2 cellular contexts compared by ENCODE assay signal in the genomic region with DNA sequence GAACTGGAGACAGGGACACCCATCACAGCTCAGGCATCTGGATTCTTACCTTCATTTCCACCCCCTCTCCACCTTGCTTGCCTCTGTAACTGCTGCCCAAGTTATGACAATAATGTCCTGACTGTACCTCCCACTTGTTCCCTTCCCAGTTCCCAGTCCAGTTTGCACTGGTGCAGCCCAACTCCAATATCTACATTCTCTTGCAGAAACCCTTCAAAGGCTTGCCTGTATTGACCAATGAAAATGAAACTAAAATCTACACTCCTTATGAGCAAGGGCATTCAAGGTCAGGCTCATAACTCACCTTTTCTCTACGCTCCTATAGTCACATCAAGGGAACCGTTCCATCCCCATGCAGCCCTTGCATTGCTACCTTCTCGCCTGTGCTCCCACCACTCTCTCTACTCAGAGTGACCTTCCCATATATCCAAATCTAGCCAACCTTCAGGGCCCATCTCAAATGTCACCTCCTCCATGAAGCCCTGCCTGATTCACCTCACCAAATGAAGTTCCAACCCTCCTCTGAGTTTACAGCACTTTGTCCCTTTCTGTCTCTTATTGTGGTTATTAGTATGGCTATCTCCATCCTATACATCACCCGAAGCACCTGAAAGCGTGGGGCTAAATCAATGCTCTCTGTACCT.
TF ChIP-seq lines count a peak whose summit lies in the region.

No MANE protein-coding gene starts in this region.

TF ChIP-seq in GM23338, 12 proteins besides CTCF, POLR2A, EP300 and RAD21 (continues in another document):
- TF ChIP-seq, protein P1, sequence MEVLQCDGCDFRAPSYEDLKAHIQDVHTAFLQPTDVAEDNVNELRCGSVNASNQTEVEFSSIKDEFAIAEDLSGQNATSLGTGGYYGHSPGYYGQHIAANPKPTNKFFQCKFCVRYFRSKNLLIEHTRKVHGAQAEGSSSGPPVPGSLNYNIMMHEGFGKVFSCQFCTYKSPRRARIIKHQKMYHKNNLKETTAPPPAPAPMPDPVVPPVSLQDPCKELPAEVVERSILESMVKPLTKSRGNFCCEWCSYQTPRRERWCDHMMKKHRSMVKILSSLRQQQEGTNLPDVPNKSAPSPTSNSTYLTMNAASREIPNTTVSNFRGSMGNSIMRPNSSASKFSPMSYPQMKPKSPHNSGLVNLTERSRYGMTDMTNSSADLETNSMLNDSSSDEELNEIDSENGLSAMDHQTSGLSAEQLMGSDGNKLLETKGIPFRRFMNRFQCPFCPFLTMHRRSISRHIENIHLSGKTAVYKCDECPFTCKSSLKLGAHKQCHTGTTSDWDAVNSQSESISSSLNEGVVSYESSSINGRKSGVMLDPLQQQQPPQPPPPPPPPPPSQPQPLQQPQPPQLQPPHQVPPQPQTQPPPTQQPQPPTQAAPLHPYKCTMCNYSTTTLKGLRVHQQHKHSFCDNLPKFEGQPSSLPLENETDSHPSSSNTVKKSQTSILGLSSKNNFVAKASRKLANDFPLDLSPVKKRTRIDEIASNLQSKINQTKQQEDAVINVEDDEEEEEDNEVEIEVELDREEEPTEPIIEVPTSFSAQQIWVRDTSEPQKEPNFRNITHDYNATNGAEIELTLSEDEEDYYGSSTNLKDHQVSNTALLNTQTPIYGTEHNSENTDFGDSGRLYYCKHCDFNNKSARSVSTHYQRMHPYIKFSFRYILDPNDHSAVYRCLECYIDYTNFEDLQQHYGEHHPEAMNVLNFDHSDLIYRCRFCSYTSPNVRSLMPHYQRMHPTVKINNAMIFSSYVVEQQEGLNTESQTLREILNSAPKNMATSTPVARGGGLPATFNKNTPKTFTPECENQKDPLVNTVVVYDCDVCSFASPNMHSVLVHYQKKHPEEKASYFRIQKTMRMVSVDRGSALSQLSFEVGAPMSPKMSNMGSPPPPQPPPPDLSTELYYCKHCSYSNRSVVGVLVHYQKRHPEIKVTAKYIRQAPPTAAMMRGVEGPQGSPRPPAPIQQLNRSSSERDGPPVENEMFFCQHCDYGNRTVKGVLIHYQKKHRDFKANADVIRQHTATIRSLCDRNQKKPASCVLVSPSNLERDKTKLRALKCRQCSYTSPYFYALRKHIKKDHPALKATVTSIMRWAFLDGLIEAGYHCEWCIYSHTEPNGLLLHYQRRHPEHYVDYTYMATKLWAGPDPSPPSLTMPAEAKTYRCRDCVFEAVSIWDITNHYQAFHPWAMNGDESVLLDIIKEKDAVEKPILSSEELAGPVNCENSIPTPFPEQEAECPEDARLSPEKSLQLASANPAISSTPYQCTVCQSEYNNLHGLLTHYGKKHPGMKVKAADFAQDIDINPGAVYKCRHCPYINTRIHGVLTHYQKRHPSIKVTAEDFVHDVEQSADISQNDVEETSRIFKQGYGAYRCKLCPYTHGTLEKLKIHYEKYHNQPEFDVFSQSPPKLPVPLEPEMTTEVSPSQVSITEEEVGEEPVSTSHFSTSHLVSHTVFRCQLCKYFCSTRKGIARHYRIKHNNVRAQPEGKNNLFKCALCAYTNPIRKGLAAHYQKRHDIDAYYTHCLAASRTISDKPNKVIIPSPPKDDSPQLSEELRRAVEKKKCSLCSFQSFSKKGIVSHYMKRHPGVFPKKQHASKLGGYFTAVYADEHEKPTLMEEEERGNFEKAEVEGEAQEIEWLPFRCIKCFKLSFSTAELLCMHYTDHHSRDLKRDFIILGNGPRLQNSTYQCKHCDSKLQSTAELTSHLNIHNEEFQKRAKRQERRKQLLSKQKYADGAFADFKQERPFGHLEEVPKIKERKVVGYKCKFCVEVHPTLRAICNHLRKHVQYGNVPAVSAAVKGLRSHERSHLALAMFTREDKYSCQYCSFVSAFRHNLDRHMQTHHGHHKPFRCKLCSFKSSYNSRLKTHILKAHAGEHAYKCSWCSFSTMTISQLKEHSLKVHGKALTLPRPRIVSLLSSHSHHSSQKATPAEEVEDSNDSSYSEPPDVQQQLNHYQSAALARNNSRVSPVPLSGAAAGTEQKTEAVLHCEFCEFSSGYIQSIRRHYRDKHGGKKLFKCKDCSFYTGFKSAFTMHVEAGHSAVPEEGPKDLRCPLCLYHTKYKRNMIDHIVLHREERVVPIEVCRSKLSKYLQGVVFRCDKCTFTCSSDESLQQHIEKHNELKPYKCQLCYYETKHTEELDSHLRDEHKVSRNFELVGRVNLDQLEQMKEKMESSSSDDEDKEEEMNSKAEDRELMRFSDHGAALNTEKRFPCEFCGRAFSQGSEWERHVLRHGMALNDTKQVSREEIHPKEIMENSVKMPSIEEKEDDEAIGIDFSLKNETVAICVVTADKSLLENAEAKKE (CRISPR knock-in tag; IDR thresholded peaks at IDR 0.05), result no peak
- TF ChIP-seq EZH2phosphoT487 (IDR thresholded peaks at IDR 0.05; ENCODE audit: unreplicated experiment) (no peak), NANOG (IDR thresholded peaks at IDR 0.05; ENCODE audit: borderline replicate concordance) (no peak), ZNF331 (CRISPR knock-in tag; IDR thresholded peaks at IDR 0.05; ENCODE audit: low read depth) (no peak), EZH2 (IDR thresholded peaks at IDR 0.05; ENCODE audit: low read depth, unreplicated experiment) (no peak), ZNF114 (CRISPR knock-in tag; IDR thresholded peaks at IDR 0.05) (no peak)
- TF ChIP-seq, protein P2, sequence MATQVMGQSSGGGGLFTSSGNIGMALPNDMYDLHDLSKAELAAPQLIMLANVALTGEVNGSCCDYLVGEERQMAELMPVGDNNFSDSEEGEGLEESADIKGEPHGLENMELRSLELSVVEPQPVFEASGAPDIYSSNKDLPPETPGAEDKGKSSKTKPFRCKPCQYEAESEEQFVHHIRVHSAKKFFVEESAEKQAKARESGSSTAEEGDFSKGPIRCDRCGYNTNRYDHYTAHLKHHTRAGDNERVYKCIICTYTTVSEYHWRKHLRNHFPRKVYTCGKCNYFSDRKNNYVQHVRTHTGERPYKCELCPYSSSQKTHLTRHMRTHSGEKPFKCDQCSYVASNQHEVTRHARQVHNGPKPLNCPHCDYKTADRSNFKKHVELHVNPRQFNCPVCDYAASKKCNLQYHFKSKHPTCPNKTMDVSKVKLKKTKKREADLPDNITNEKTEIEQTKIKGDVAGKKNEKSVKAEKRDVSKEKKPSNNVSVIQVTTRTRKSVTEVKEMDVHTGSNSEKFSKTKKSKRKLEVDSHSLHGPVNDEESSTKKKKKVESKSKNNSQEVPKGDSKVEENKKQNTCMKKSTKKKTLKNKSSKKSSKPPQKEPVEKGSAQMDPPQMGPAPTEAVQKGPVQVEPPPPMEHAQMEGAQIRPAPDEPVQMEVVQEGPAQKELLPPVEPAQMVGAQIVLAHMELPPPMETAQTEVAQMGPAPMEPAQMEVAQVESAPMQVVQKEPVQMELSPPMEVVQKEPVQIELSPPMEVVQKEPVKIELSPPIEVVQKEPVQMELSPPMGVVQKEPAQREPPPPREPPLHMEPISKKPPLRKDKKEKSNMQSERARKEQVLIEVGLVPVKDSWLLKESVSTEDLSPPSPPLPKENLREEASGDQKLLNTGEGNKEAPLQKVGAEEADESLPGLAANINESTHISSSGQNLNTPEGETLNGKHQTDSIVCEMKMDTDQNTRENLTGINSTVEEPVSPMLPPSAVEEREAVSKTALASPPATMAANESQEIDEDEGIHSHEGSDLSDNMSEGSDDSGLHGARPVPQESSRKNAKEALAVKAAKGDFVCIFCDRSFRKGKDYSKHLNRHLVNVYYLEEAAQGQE (IDR thresholded peaks at IDR 0.05; ENCODE audit: unreplicated experiment), result no peak
- TF ChIP-seq, protein P3, sequence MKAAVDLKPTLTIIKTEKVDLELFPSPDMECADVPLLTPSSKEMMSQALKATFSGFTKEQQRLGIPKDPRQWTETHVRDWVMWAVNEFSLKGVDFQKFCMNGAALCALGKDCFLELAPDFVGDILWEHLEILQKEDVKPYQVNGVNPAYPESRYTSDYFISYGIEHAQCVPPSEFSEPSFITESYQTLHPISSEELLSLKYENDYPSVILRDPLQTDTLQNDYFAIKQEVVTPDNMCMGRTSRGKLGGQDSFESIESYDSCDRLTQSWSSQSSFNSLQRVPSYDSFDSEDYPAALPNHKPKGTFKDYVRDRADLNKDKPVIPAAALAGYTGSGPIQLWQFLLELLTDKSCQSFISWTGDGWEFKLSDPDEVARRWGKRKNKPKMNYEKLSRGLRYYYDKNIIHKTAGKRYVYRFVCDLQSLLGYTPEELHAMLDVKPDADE (IDR thresholded peaks at IDR 0.05), result no peak

TF ChIP-seq in HepG2, 621 proteins besides CTCF, POLR2A, EP300 and RAD21 (continued from another document and continues in another):
- TF ChIP-seq KDM1A (CRISPR knock-in tag; IDR thresholded peaks at IDR 0.05) (0 out of 2 replicates have a peak, but pooled peaks have one; percentile 4), ZNF331 (CRISPR knock-in tag; IDR thresholded peaks at IDR 0.05) (0 out of 2 replicates have a peak, but pooled peaks have one; percentile 8), ONECUT2 (CRISPR knock-in tag; IDR thresholded peaks at IDR 0.05) (0 out of 2 replicates have a peak, but pooled peaks have one; percentile 16), PHF5A (CRISPR knock-in tag; IDR thresholded peaks at IDR 0.05; ENCODE audit: low read depth, unreplicated experiment) (peak; percentile 44), RBFOX2 (IDR thresholded peaks at IDR 0.05; ENCODE audit: low read depth, low read length) (peak; percentile 82), ZC3H4 (CRISPR knock-in tag; IDR thresholded peaks at IDR 0.05; ENCODE audit: borderline replicate concordance) (peak; percentile 38; the same call in 1 of the 2 replicates), ESRRA (CRISPR knock-in tag; IDR thresholded peaks at IDR 0.05; ENCODE audit: low read depth) (peak; percentile 75; the same call in 1 of the 2 replicates), NR2F6 (IDR thresholded peaks at IDR 0.05) (0 out of 2 replicates have a peak, but pooled peaks have one; percentile 11), NR2F6 (CRISPR knock-in tag; IDR thresholded peaks at IDR 0.05) (no peak), ZNF430 (CRISPR knock-in tag; IDR thresholded peaks at IDR 0.05) (peak; percentile 15; the same call in 1 of the 2 replicates), ZNF788 (CRISPR knock-in tag; IDR thresholded peaks at IDR 0.05; ENCODE audit: borderline replicate concordance) (0 out of 2 replicates have a peak, but pooled peaks have one; percentile 15), ZFP36 (IDR thresholded peaks at IDR 0.05; ENCODE audit: borderline replicate concordance, low read depth, low read length, partially characterized antibody) (peak; percentile 85), SOX13 (IDR thresholded peaks at IDR 0.05) (no peak), SOX13 (CRISPR knock-in tag; conservative IDR thresholded peaks at IDR 0.05 in 1 of 2, IDR thresholded peaks at IDR 0.05 in 1 of 2) (0 out of 4 replicates have a peak, but pooled peaks of 1 of the 2 experiments have one; percentile 2), ISX (CRISPR knock-in tag; conservative IDR thresholded peaks at IDR 0.05) (no peak), ZNF549 (CRISPR knock-in tag; IDR thresholded peaks at IDR 0.05) (no peak), ZMYM3 (CRISPR knock-in tag; IDR thresholded peaks at IDR 0.05) (peak; percentile 57; the same call in 1 of the 2 replicates), FOXO1 (CRISPR knock-in tag; IDR thresholded peaks at IDR 0.05) (0 out of 2 replicates have a peak, but pooled peaks have one; percentile 7), ZFX (CRISPR knock-in tag; IDR thresholded peaks at IDR 0.05; ENCODE audit: low read depth) (peak; percentile 35; the same call in 1 of the 2 replicates)
- TF ChIP-seq, protein P4, sequence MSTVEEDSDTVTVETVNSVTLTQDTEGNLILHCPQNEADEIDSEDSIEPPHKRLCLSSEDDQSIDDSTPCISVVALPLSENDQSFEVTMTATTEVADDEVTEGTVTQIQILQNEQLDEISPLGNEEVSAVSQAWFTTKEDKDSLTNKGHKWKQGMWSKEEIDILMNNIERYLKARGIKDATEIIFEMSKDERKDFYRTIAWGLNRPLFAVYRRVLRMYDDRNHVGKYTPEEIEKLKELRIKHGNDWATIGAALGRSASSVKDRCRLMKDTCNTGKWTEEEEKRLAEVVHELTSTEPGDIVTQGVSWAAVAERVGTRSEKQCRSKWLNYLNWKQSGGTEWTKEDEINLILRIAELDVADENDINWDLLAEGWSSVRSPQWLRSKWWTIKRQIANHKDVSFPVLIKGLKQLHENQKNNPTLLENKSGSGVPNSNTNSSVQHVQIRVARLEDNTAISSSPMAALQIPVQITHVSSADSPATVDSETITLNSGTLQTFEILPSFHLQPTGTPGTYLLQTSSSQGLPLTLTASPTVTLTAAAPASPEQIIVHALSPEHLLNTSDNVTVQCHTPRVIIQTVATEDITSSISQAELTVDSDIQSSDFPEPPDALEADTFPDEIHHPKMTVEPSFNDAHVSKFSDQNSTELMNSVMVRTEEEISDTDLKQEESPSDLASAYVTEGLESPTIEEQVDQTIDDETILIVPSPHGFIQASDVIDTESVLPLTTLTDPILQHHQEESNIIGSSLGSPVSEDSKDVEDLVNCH (CRISPR knock-in tag; IDR thresholded peaks at IDR 0.05), result no peak
- TF ChIP-seq, protein P5, sequence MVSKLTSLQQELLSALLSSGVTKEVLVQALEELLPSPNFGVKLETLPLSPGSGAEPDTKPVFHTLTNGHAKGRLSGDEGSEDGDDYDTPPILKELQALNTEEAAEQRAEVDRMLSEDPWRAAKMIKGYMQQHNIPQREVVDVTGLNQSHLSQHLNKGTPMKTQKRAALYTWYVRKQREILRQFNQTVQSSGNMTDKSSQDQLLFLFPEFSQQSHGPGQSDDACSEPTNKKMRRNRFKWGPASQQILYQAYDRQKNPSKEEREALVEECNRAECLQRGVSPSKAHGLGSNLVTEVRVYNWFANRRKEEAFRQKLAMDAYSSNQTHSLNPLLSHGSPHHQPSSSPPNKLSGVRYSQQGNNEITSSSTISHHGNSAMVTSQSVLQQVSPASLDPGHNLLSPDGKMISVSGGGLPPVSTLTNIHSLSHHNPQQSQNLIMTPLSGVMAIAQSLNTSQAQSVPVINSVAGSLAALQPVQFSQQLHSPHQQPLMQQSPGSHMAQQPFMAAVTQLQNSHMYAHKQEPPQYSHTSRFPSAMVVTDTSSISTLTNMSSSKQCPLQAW (CRISPR knock-in tag; IDR thresholded peaks at IDR 0.05), result peak; percentile 48; the same call in 1 of the 2 replicates
- TF ChIP-seq, protein P6, sequence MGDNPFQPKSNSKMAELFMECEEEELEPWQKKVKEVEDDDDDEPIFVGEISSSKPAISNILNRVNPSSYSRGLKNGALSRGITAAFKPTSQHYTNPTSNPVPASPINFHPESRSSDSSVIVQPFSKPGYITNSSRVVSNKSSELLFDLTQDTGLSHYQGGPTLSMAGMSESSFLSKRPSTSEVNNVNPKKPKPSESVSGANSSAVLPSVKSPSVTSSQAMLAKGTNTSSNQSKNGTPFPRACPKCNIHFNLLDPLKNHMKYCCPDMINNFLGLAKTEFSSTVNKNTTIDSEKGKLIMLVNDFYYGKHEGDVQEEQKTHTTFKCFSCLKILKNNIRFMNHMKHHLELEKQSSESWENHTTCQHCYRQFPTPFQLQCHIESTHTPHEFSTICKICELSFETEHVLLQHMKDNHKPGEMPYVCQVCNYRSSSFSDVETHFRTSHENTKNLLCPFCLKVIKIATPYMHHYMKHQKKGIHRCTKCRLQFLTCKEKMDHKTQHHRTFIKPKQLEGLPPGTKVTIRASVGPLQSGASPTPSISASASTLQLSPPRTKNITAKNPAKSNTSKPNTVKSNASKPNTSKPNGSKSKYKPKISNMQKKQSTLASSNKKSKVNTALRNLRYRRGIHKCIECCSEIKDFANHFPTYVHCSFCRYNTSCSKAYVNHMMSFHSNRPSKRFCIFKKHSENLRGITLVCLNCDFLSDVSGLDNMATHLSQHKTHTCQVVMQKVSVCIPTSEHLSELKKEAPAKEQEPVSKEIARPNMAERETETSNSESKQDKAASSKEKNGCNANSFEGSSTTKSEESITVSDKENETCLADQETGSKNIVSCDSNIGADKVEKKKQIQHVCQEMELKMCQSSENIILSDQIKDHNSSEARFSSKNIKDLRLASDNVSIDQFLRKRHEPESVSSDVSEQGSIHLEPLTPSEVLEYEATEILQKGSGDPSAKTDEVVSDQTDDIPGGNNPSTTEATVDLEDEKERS (CRISPR knock-in tag; IDR thresholded peaks at IDR 0.05), result 0 out of 2 replicates have a peak, but pooled peaks have one; percentile 3
